In the genomic region with DNA sequence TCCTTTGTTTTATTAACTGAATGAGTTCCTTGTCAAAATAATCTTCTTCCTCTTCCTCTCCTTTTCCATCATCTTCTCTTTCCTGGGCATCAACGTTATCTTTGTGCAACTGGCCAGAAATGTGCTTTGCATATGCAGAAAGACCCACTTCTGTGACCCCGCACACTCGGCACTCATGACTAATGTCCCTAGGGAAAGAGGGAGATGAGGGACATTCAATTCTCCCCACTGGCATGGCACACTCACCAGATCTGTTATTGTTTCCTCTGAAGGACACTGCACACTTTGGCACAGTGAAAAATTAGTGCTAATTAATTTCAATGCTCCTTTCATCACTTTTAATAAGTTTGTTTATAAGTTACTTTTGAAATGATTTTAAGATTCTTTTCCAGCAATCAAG, we compare ENCODE assay signal across 9 cellular contexts. TPM values are rescaled to one million over a fixed set of nuclear protein-coding genes. Genes with fewer than 3 reads are reported as not detected.
DNase-seq lines count a peak whose midpoint lies in the region; ATAC-seq and TF ChIP-seq lines count a peak whose summit lies in the region.
"Had no signal": no experiment of that assay in that cellular context is flagged by ENCODE, and none has a peak within 500 bp of the region (broad histone marks: within the 10 kb centered on the region; RNA-seq: fewer than 3 reads in every experiment).

No MANE protein-coding gene starts in this region.

- TF ChIP-seq CTCF in breast epithelium (IDR thresholded peaks at IDR 0.05) (no peak), MCF 10A (IDR thresholded peaks at IDR 0.05; ENCODE audit: unreplicated experiment) (no peak), esophagus squamous epithelium (IDR thresholded peaks at IDR 0.05) (no peak), nephron (IDR thresholded peaks at IDR 0.05; ENCODE audit: unreplicated experiment in 3 of 3) (no peak)

- DNase-seq in breast epithelium (ENCODE audit: low spot score in 2 of 2) (no peak), MCF 10A (ENCODE audit: unreplicated experiment) (no peak), esophagus squamous epithelium (lab: John Stamatoyannopoulos, UW) (no peak), aorta (no peak), D341Med (ENCODE audit: low spot score) (no peak), T-helper 1 cell (no peak)
- DNase-seq: NCI-H2029 had no signal

- H3K27me3 ChIP-seq in breast epithelium (no peaks in the 10 kb centered on the region), esophagus squamous epithelium (no peaks in the 10 kb centered on the region), aorta (ENCODE audit: control insufficient read depth in 1 of 2, insufficient read depth in 2 of 2, low read length in 1 of 2) (no peaks in the 10 kb centered on the region)

- H3K4me1 ChIP-seq in breast epithelium (no peaks in the 10 kb centered on the region), esophagus squamous epithelium (peaks cover 0 to 30% (median 5%) of the 10 kb centered on the region in 3 donors), aorta (ENCODE audit: control insufficient read depth in 1 of 2, insufficient read depth in 2 of 2, low read length in 2 of 2) (peaks cover 0 to 4% of the 10 kb centered on the region in 2 donors)

- peak; percentile 60 for ATAC-seq in aorta (ENCODE audit: low FRiP score)
- no peak for ATAC-seq in GM21723 (IDR thresholded peaks at IDR 0.05; ENCODE audit: unreplicated experiment)

- H3K9me3 ChIP-seq in breast epithelium (no peaks in the 10 kb centered on the region), esophagus squamous epithelium (no peaks in the 10 kb centered on the region), aorta (ENCODE audit: control insufficient read depth, low read length) (no peaks in the 10 kb centered on the region)

- H3K4me1 Mint-ChIP-seq in MCF 10A (ENCODE audit: insufficient read depth, unreplicated experiment) (no peaks in the 10 kb centered on the region), nephron (peaks cover 39% of the 10 kb centered on the region)

- no TSS peak for BruUV-seq in MCF 10A (replicated peaks; lab: Mats Ljungman, UMichigan)

- H3K27ac Mint-ChIP-seq in MCF 10A (ENCODE audit: low read depth, unreplicated experiment): no peak overlapping the region
- H3K27ac Mint-ChIP-seq in nephron: peak overlapping the region; percentile 100

- H3K27ac ChIP-seq in breast epithelium: peak overlapping the region; percentile 86 to 92
- H3K27ac ChIP-seq in esophagus squamous epithelium: peak overlapping the region; percentile 55 to 87 (median 81)
- peak overlapping the region; percentile 67 to 76 for H3K27ac ChIP-seq in aorta (ENCODE audit: low read depth in 1 of 2, low read length in 2 of 2)

- TF ChIP-seq POLR2A in breast epithelium (IDR thresholded peaks at IDR 0.05) (no peak), esophagus squamous epithelium (IDR thresholded peaks at IDR 0.05) (no peak)

- H3K4me3 ChIP-seq in breast epithelium (peak overlapping the region; percentile 28 to 51 (median 34)), esophagus squamous epithelium (peak overlapping the region in 3 of 4 donors; percentile 24 to 53 (median 33)), aorta (ENCODE audit: low read length in 2 of 2) (peak overlapping the region; percentile 28 to 71)

- H3K4me3 Mint-ChIP-seq in MCF 10A (ENCODE audit: unreplicated experiment) (no peak overlapping the region), nephron (peak overlapping the region; percentile 76 to 91 (median 89))

- intact Hi-C loops in breast epithelium (cut with DNase I; ENCODE audit: low total_unique reads) (no loop called here), MCF 10A (cut with micrococcal nuclease) (no loop called here), esophagus squamous epithelium (cut with DNase I) (no loop called here), aorta (cut with DNase I) (loop anchor here in 1 of 2 donors (5.0 kb wide), 1 partner anchor 35 kb away; no protein-coding TSS in a partner anchor)

- POLR2A ChIA-PET in MCF 10A (lab: Yijun Ruan, JAX): interaction anchor here (0.8 kb wide), 1 partner anchor 21 kb away, joined by 3 read pairs; no protein-coding TSS in a partner anchor

- peaks cover 25% of the 10 kb centered on the region for H3K36me3 Mint-ChIP-seq in MCF 10A (ENCODE audit: insufficient read depth, unreplicated experiment)
- peaks cover 17% of the 10 kb centered on the region for H3K36me3 Mint-ChIP-seq in nephron (ENCODE audit: low read depth)

- CTCF ChIA-PET in MCF 10A (lab: Yijun Ruan, JAX): interaction anchor here (0.6 kb wide), 1 partner anchor 467 kb away, joined by 6 read pairs; no protein-coding TSS in a partner anchor

- H3K36me3 ChIP-seq in breast epithelium (no peaks in the 10 kb centered on the region), esophagus squamous epithelium (peaks cover 0 to 19% (median 0%) of the 10 kb centered on the region in 3 donors), aorta (ENCODE audit: control insufficient read depth in 1 of 2, insufficient read depth in 2 of 2, low read length in 1 of 2) (no peaks in the 10 kb centered on the region)

- 29 to 57% methylated on average over 3 of the region's 3 CpGs for WGBS in esophagus squamous epithelium, 2 donors
- 4 to 5% methylated on average over 3 of the region's 3 CpGs for WGBS in aorta, 2 donors

- H3K27me3 Mint-ChIP-seq in MCF 10A (ENCODE audit: insufficient read depth, unreplicated experiment) (no peaks in the 10 kb centered on the region), nephron (ENCODE audit: low read depth) (no peaks in the 10 kb centered on the region)

- H3K9me3 Mint-ChIP-seq in MCF 10A (ENCODE audit: unreplicated experiment): no peaks in the 10 kb centered on the region
- H3K9me3 Mint-ChIP-seq in nephron: no peaks in the 10 kb centered on the region

RNA-seq across cellular contexts. Expression of a gene that starts 34.0 kb away (rescaled TPM):
- total RNA-seq in breast epithelium (100 to 1,000 TPM in 1 of 3 donors, 10 to 100 TPM in 2; 59.6 to 151 (median 60.0) TPM), MCF 10A (2022) (54.2 and 61.4 TPM in 2 replicates), esophagus squamous epithelium (10 to 100 TPM; 16.0 to 65.0 (median 33.8) TPM), aorta (10 to 100 TPM; 76.9 to 78.8 TPM)
- 10 to 100 TPM; 11.9 to 30.4 TPM for polyA plus RNA-seq in aorta

RNA-seq across cellular contexts. Expression of a gene that starts 38.5 kb away (rescaled TPM):
- total RNA-seq in breast epithelium (10 to 100 TPM; 75.8 to 88.0 (median 76.0) TPM), MCF 10A (2022) (47.4 and 65.7 TPM in 2 replicates), esophagus squamous epithelium (10 to 100 TPM; 30.9 to 59.3 (median 40.1) TPM), aorta (10 to 100 TPM; 85.6 to 88.0 TPM)
- polyA plus RNA-seq in aorta: 10 to 100 TPM; 74.3 to 82.5 TPM
